Comparison of ENCODE assay signal across 1 cellular context in the genomic region with DNA sequence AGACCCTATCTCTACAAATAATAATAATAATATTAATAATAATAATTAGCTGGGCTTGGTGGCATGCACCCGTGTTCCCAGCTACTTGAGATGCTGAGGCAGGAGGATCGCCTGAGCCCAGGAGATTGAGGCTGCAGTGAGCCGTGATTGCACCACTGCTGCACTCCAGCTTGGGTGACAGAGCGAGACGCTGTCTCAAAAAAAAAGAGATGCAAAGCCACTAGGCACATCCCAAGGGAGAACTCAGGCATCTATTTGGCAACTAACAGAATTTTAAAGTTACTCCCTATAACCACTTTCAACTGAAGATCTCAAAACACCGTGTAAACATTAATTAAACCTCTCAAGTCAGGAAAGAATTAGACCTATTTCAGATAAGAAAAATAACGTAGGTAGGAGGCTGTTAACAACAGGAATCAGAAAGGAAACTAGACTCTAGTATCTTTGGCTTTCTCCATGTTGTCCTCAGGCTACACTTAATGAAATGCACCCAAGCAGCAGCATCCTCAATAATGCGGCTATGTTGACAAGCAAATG.
A peak's percentile ranks its signal among the peaks of the same experiment; 100 is the strongest.
TF ChIP-seq lines count a peak whose summit lies in the region.

No MANE protein-coding gene starts in this region.

TF ChIP-seq in GM12878, 131 proteins besides CTCF, POLR2A, EP300 and RAD21 (continued from another document):
- peak; percentile 19; the same call in 1 of the 2 replicates for TF ChIP-seq RUNX3 (IDR thresholded peaks at IDR 0.05; ENCODE audit: low read length)
- peak; percentile 54; the same call in 1 of the 2 replicates for TF ChIP-seq EED (IDR thresholded peaks at IDR 0.05; ENCODE audit: low read depth)
- TF ChIP-seq, protein P1, sequence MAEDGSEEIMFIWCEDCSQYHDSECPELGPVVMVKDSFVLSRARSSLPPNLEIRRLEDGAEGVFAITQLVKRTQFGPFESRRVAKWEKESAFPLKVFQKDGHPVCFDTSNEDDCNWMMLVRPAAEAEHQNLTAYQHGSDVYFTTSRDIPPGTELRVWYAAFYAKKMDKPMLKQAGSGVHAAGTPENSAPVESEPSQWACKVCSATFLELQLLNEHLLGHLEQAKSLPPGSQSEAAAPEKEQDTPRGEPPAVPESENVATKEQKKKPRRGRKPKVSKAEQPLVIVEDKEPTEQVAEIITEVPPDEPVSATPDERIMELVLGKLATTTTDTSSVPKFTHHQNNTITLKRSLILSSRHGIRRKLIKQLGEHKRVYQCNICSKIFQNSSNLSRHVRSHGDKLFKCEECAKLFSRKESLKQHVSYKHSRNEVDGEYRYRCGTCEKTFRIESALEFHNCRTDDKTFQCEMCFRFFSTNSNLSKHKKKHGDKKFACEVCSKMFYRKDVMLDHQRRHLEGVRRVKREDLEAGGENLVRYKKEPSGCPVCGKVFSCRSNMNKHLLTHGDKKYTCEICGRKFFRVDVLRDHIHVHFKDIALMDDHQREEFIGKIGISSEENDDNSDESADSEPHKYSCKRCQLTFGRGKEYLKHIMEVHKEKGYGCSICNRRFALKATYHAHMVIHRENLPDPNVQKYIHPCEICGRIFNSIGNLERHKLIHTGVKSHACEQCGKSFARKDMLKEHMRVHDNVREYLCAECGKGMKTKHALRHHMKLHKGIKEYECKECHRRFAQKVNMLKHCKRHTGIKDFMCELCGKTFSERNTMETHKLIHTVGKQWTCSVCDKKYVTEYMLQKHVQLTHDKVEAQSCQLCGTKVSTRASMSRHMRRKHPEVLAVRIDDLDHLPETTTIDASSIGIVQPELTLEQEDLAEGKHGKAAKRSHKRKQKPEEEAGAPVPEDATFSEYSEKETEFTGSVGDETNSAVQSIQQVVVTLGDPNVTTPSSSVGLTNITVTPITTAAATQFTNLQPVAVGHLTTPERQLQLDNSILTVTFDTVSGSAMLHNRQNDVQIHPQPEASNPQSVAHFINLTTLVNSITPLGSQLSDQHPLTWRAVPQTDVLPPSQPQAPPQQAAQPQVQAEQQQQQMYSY (CRISPR knock-in tag; IDR thresholded peaks at IDR 0.05), result no peak
- TF ChIP-seq, protein P2, sequence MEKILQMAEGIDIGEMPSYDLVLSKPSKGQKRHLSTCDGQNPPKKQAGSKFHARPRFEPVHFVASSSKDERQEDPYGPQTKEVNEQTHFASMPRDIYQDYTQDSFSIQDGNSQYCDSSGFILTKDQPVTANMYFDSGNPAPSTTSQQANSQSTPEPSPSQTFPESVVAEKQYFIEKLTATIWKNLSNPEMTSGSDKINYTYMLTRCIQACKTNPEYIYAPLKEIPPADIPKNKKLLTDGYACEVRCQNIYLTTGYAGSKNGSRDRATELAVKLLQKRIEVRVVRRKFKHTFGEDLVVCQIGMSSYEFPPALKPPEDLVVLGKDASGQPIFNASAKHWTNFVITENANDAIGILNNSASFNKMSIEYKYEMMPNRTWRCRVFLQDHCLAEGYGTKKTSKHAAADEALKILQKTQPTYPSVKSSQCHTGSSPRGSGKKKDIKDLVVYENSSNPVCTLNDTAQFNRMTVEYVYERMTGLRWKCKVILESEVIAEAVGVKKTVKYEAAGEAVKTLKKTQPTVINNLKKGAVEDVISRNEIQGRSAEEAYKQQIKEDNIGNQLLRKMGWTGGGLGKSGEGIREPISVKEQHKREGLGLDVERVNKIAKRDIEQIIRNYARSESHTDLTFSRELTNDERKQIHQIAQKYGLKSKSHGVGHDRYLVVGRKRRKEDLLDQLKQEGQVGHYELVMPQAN (conservative IDR thresholded peaks at IDR 0.05), result no peak
- TF ChIP-seq MEF2B (IDR thresholded peaks at IDR 0.05; ENCODE audit: partially characterized antibody, poor library complexity, severe bottlenecking), result peak; percentile 60
